8 cellular contexts compared by ENCODE assay signal in genomic region chr4:6221851-6222760, GRCh38. TPM values are rescaled to one million over a fixed set of nuclear protein-coding genes. Genes with fewer than 3 reads are reported as not detected.
DNase-seq lines count a peak whose midpoint lies in the region; TF ChIP-seq lines count a peak whose summit lies in the region.

No MANE protein-coding gene starts in this region.

- H3K4me3 ChIP-seq in NT2/D1 (ENCODE audit: insufficient read length, low read depth) (peak overlapping the region; percentile 46), fibroblast of pulmonary artery (replicated peaks; ENCODE audit: low read depth, low read length) (no peak overlapping the region)

- no peaks in the 10 kb centered on the region for H3K36me3 Mint-ChIP-seq in neural crest cell (ENCODE audit: low read depth)

- peaks cover 5% of the 10 kb centered on the region for H3K4me1 Mint-ChIP-seq in neural crest cell

- H3K9me3 ChIP-seq in NT2/D1 (ENCODE audit: insufficient read depth, low read length): no peaks in the 10 kb centered on the region

- DNase-seq in GM03348 (ENCODE audit: low spot score) (peak; percentile 62), NT2/D1 (ENCODE audit: low read depth, low spot score) (peak; percentile 66), fibroblast of pulmonary artery (ENCODE audit: low read depth) (peak; percentile 6), neural crest cell (ENCODE audit: low read depth, low spot score) (peak; percentile 73), NOMO-1 (lab: John Stamatoyannopoulos, UW; ENCODE audit: unreplicated experiment in 2 of 2) (no peak), foreskin melanocyte (no peak), AG08395 (ENCODE audit: low spot score) (no peak), T-helper 9 cell (no peak)

- H3K4me1 ChIP-seq in NT2/D1 (ENCODE audit: insufficient read depth, insufficient read length): no peaks in the 10 kb centered on the region

- peak overlapping the region; percentile 21 for H3K9ac ChIP-seq in NT2/D1 (ENCODE audit: insufficient read length, low read depth)

- H3K27ac Mint-ChIP-seq in neural crest cell (ENCODE audit: unreplicated experiment): no peak overlapping the region

- H3K9me3 Mint-ChIP-seq in neural crest cell: no peaks in the 10 kb centered on the region

- no peaks in the 10 kb centered on the region for H3K36me3 ChIP-seq in NT2/D1 (ENCODE audit: insufficient read depth, insufficient read length, low read length)

- H3K4me3 Mint-ChIP-seq in neural crest cell: peak overlapping the region; percentile 71

- peaks cover 85% of the 10 kb centered on the region for H3K27me3 Mint-ChIP-seq in neural crest cell (ENCODE audit: low read depth)

- H3K27me3 ChIP-seq in NT2/D1 (ENCODE audit: insufficient read depth, insufficient read length): peaks cover 19% of the 10 kb centered on the region

- TF ChIP-seq CTCF in fibroblast of pulmonary artery (IDR thresholded peaks at IDR 0.05; ENCODE audit: low read length, missing control alignments): no peak
- TF ChIP-seq CTCF in neural crest cell (conservative IDR thresholded peaks at IDR 0.05): no peak

RNA-seq across cellular contexts. Expression of gene JAKMIP1, which starts 21.8 kb away (rescaled TPM):
- total RNA-seq in neural crest cell: 0.54 and 0.82 TPM in 2 replicates

RNA-seq across cellular contexts. Expression of gene WFS1, which starts 47.5 kb away (rescaled TPM):
- total RNA-seq in neural crest cell: 24.8 and 25.1 TPM in 2 replicates

Comparison
In these comparisons a context has a peak if more than half of its experiments do, and no peak if none do; other contexts are left out.
1. DNase-seq: peak in GM03348 (single experiment), NT2/D1 (single experiment), fibroblast of pulmonary artery (single experiment) and neural crest cell (single experiment); none in NOMO-1 (0 of 2), foreskin melanocyte (single experiment), AG08395 (single experiment) and T-helper 9 cell (single experiment).